Comparison of ENCODE assay signal across 9 cellular contexts in genomic region chr5:9610344-9610743, GRCh38. TPM values are rescaled to one million over a fixed set of nuclear protein-coding genes. Genes with fewer than 3 reads are reported as not detected.
"Had no signal": no experiment of that assay in that cellular context is flagged by ENCODE, and none has a peak within 500 bp of the region (broad histone marks: within the 10 kb centered on the region; RNA-seq: fewer than 3 reads in every experiment).

No MANE protein-coding gene starts in this region.

- H3K4me3 ChIP-seq: GM23248, HAP-1, K562 had no signal

- ATAC-seq: HCT116, K562 had no signal

- H3K27ac ChIP-seq: GM23248 had no signal

- H3K4me1 ChIP-seq: HAP-1 had no signal

- H2AFZ ChIP-seq: GM23248 had no signal

- DNase-seq: GM23248, H7, HFFc6, IMR-90 had no signal

- H3K9me3 ChIP-seq: HAP-1 had no signal

- H3K27ac Mint-ChIP-seq: HFFc6 had no signal

- H3K36me3 ChIP-seq: HAP-1 had no signal

- H3K9ac ChIP-seq: GM23248 had no signal

- H3K4me3 Mint-ChIP-seq: HFFc6 had no signal

RNA-seq across cellular contexts. Expression of gene TAS2R1, which starts 19.8 kb away (rescaled TPM):
- total RNA-seq: GM23248, H4, H7, HT-29, IMR-90, K562 had no signal
- polyA plus RNA-seq: GM23248, IMR-90, K562 had no signal
